Comparison of ENCODE assay signal across 10 cellular contexts in genomic region chr9:106868565-106868964, GRCh38. TPM values are rescaled to one million over a fixed set of nuclear protein-coding genes. Genes with fewer than 3 reads are reported as not detected.
A peak's percentile ranks its signal among the peaks of the same experiment; 100 is the strongest.
DNase-seq lines count a peak whose midpoint lies in the region; ATAC-seq and TF ChIP-seq lines count a peak whose summit lies in the region.
"Had no signal": no experiment of that assay in that cellular context is flagged by ENCODE, and none has a peak within 500 bp of the region (broad histone marks: within the 10 kb centered on the region; RNA-seq: fewer than 3 reads in every experiment).

No MANE protein-coding gene starts in this region.

- H3K4me3 Mint-ChIP-seq in brain, result peak overlapping the region in 4 of 5 experiments; percentile 84 to 97 (median 94)
- H3K4me3 Mint-ChIP-seq: activated naive CD8-positive, alpha-beta T cell treated with anti-CD3 and anti-CD28 coated beads for 36 hours; T-helper 1 cell treated with Interleukin-12 subunit alpha and Interleukin-12 subunit beta and Interleukin-4 antibody, amounts not matched to agents 30 μg/mL and 1 μg/mL, for 36 hours had no signal

- peaks cover 0 to 25% (median 4%) of the 10 kb centered on the region in 5 experiments for H3K9me3 Mint-ChIP-seq in brain
- H3K9me3 Mint-ChIP-seq: activated naive CD8-positive, alpha-beta T cell treated with anti-CD3 and anti-CD28 coated beads for 36 hours; T-helper 1 cell treated with Interleukin-12 subunit alpha and Interleukin-12 subunit beta and Interleukin-4 antibody, amounts not matched to agents 30 μg/mL and 1 μg/mL, for 36 hours had no signal

- no peaks in the 10 kb centered on the region for H3K9me2 ChIP-seq in Karpas-422 (replicated peaks; ENCODE audit: insufficient read depth, low read length)

- H3K27me3 Mint-ChIP-seq in brain, result peaks cover 4% of the 10 kb centered on the region

- peaks cover 69% of the 10 kb centered on the region for H3K36me3 Mint-ChIP-seq in brain
- H3K36me3 Mint-ChIP-seq: activated naive CD8-positive, alpha-beta T cell treated with anti-CD3 and anti-CD28 coated beads for 36 hours had no signal

- no peak for TF ChIP-seq EP300 in ovary (IDR thresholded peaks at IDR 0.05)

- TF ChIP-seq CTCF in brain (conservative IDR thresholded peaks at IDR 0.05) (no peak), ovary (IDR thresholded peaks at IDR 0.05) (no peak), vagina (IDR thresholded peaks at IDR 0.05) (no peak), GM10248 (IDR thresholded peaks at IDR 0.05; ENCODE audit: control extremely low read depth, extremely low read depth, low read depth, missing control alignments) (no peak), GM10266 (IDR thresholded peaks at IDR 0.05; ENCODE audit: control insufficient read depth, insufficient read depth, low read depth, missing control alignments) (no peak)

- H3K4me3 ChIP-seq in ovary, result no peak overlapping the region
- no peak overlapping the region for H3K4me3 ChIP-seq in vagina
- H3K4me3 ChIP-seq in Karpas-422 (ENCODE audit: low read length), result no peak overlapping the region

- CTCF ChIA-PET in GM10248 (lab: Yijun Ruan, JAX), result interaction anchor here (1.0 kb wide), 1 partner anchor 11 kb away, joined by 4 read pairs; no protein-coding TSS in a partner anchor

- H3K4me1 Mint-ChIP-seq in brain, result peaks cover 87% of the 10 kb centered on the region

- no peaks in the 10 kb centered on the region for H3K9me3 ChIP-seq in ovary
- no peaks in the 10 kb centered on the region for H3K9me3 ChIP-seq in vagina
- H3K9me3 ChIP-seq in Karpas-422 (ENCODE audit: low read length), result no peaks in the 10 kb centered on the region

- no peaks in the 10 kb centered on the region for H4K20me1 ChIP-seq in Karpas-422 (ENCODE audit: insufficient read depth, low read depth, low read length)

- H3K4me2 ChIP-seq in Karpas-422 (ENCODE audit: low read depth, low read length, poor library complexity, severe bottlenecking), result no peak overlapping the region

- H3K36me3 ChIP-seq in ovary (no peaks in the 10 kb centered on the region), vagina (no peaks in the 10 kb centered on the region), Karpas-422 (ENCODE audit: insufficient read depth, low read length) (no peaks in the 10 kb centered on the region)

- H3K27me3 ChIP-seq in ovary, result no peaks in the 10 kb centered on the region
- H3K27me3 ChIP-seq in vagina, result no peaks in the 10 kb centered on the region
- H3K27me3 ChIP-seq in Karpas-422 (ENCODE audit: low read length), result no peaks in the 10 kb centered on the region

- H3K27ac ChIP-seq in ovary (peak overlapping the region; percentile 25 to 56), vagina (peak overlapping the region; percentile 42), Karpas-422 (ENCODE audit: low read length) (no peak overlapping the region)

- WGBS in ovary, 3 donors, result 57 to 63% (median 60%) methylated on average over 5 of the region's 5 CpGs

- H3K79me2 ChIP-seq in Karpas-422 (ENCODE audit: low read length), result no peaks in the 10 kb centered on the region

- H3K9ac ChIP-seq in Karpas-422 (ENCODE audit: low read length), result no peak overlapping the region

- H3K4me1 ChIP-seq in ovary (ENCODE audit: insufficient read depth) (peaks cover 27% of the 10 kb centered on the region), vagina (peaks cover 88% of the 10 kb centered on the region), Karpas-422 (ENCODE audit: low read length) (no peaks in the 10 kb centered on the region)

- POLR2A ChIA-PET in GM10248 (lab: Yijun Ruan, JAX), result no interaction called here

- ATAC-seq in left cardiac atrium, result peak; percentile 20 to 64

- intact Hi-C loops in left cardiac atrium (cut with DNase I), result loop anchor here (10.0 kb wide), 2 partner anchors 56 to 194 kb away; no protein-coding TSS in a partner anchor
- intact Hi-C loops in ovary (cut with DNase I), result loop anchor here in 2 of 4 donors (10.0 kb wide), 2 partner anchors 56 to 146 kb away; no protein-coding TSS in a partner anchor
- intact Hi-C loops in vagina (cut with DNase I), result loop anchor here (10.0 kb wide), 1 partner anchor 416 kb away; the partner anchor contains the start of gene RAD23B

- DNase-seq in left cardiac atrium (peak; percentile 35), ovary (peak in 3 of 5 donors; percentile 34 to 68 (median 53)), vagina (ENCODE audit: extremely low spot score in 2 of 2) (no peak), GM10248 (ENCODE audit: extremely low spot score) (no peak), Karpas-422 (no peak), GM10266 (ENCODE audit: extremely low spot score) (no peak)
- DNase-seq: activated naive CD8-positive, alpha-beta T cell treated with anti-CD3 and anti-CD28 coated beads for 36 hours; NCI-H2029 had no signal

- H2AFZ ChIP-seq in Karpas-422 (ENCODE audit: low read length), result no peak overlapping the region

- no peak for TF ChIP-seq POLR2A in ovary (IDR thresholded peaks at IDR 0.05)
- TF ChIP-seq POLR2A in vagina (IDR thresholded peaks at IDR 0.05), result no peak

- peak overlapping the region in 4 of 5 experiments; percentile 17 to 86 (median 64) for H3K27ac Mint-ChIP-seq in brain
- H3K27ac Mint-ChIP-seq: activated naive CD8-positive, alpha-beta T cell treated with anti-CD3 and anti-CD28 coated beads for 36 hours; T-helper 1 cell treated with Interleukin-12 subunit alpha and Interleukin-12 subunit beta and Interleukin-4 antibody, amounts not matched to agents 30 μg/mL and 1 μg/mL, for 36 hours had no signal

RNA-seq across cellular contexts. Expression of gene ZNF462, which starts 5.6 kb away (rescaled TPM):
- polyA plus RNA-seq in brain (ENCODE audit: insufficient read depth, low read depth, low replicate concordance) (5.3 TPM), ovary (1 to 10 TPM; 5.8 to 7.4 TPM)
- total RNA-seq in left cardiac atrium (10 to 100 TPM; 18.6 to 29.3 TPM), ovary (10 to 100 TPM; 22.1 to 87.6 (median 54.4) TPM), vagina (28.5 TPM)
- total RNA-seq in Karpas-422 (2014; rRNA removed; shearing (Covaris generic); ENCODE audit: low replicate concordance), result not detected in 2 replicates

Comparison
In these comparisons a context has a peak if more than half of its experiments do, and no peak if none do; other contexts are left out.
1. DNase-seq: peak in left cardiac atrium (single experiment) and ovary (3 of 5); none in vagina (0 of 2), GM10248 (single experiment), Karpas-422 (single experiment) and GM10266 (single experiment).
2. RNA of gene ZNF462, which starts 5.6 kb away (total RNA-seq): 22.1 to 87.6 TPM in ovary, 18.6 to 29.3 TPM in left cardiac atrium and 28.5 TPM in vagina (single experiment); not detected in Karpas-422; every median in the first group is over 10 times any median in the second.